1 cellular context compared by ENCODE assay signal in genomic region chr22:41664490-41664889, GRCh38.
TF ChIP-seq lines count a peak whose summit lies in the region.

No MANE protein-coding gene starts in this region.

TF ChIP-seq in K562, 482 proteins besides CTCF, POLR2A, EP300 and RAD21:
- TF ChIP-seq ATF6 (CRISPR knock-in tag; IDR thresholded peaks at IDR 0.05) (no peak), POLR2AphosphoS5 (IDR thresholded peaks at IDR 0.05; ENCODE audit: control insufficient read depth, insufficient read depth, low read depth, low read length) (0 out of 2 replicates have a peak, but pooled peaks have one; percentile 57)
